23 cellular contexts compared by ENCODE assay signal in genomic region chr6:6176829-6177228, GRCh38.
"Had no signal": no experiment of that assay in that cellular context is flagged by ENCODE, and none has a peak within 500 bp of the region (broad histone marks: within the 10 kb centered on the region; RNA-seq: fewer than 3 reads in every experiment).

No MANE protein-coding gene starts in this region.

- H3K4me1 Mint-ChIP-seq: mesothelial cell of epicardium; naive B cell; natural killer cell; stimulated activated naive B cell treated with anti-CD40 and anti-IgM and Interleukin-4, amounts not matched to agents 10 μg/mL and 1 μg/mL and 100 μg/mL, for 72 hours had no signal

- H3K9me3 Mint-ChIP-seq: mesothelial cell of epicardium, natural killer cell, nephron progenitor cell, neural progenitor cell, type B pancreatic cell had no signal

- DNase-seq: hippocampal formation; kidney; left colon; left lung; lower lobe of right lung; mammary epithelial cell; mesendoderm; naive B cell; natural killer cell; nephron progenitor cell; ovary; retina; right cardiac atrium; stimulated activated CD4-positive, alpha-beta T cell treated with anti-CD3 and anti-CD28 coated beads, Interleukin-12 subunit alpha, Interleukin-12 subunit beta, amount 100 ng/mL, for 4 hours; stimulated activated CD4-positive, alpha-beta T cell treated with anti-CD3 and anti-CD28 coated beads, Interleukin-15, amount 100 ng/mL, for 24 hours; stimulated activated CD4-positive, alpha-beta T cell treated with anti-CD3 and anti-CD28 coated beads, Interleukin-2, amount 100 ng/mL, for 24 hours; stimulated activated CD4-positive, alpha-beta T cell treated with anti-CD3 and anti-CD28 coated beads, Interleukin-4, amount 100 ng/mL, for 1 hour; stimulated activated naive B cell treated with anti-CD40 and anti-IgM and Interleukin-4, amounts not matched to agents 10 μg/mL and 1 μg/mL and 100 μg/mL, for 72 hours; stimulated activated naive CD8-positive, alpha-beta T cell treated with anti-CD3 and anti-CD28 coated beads, Interleukin-15, Interleukin-2, amounts not matched to agents 100 U/mL and 50 U/mL, for 24 hours; uterus had no signal

- H3K36me3 Mint-ChIP-seq: mesothelial cell of epicardium; natural killer cell; neural progenitor cell; stimulated activated naive B cell treated with anti-CD40 and anti-IgM and Interleukin-4, amounts not matched to agents 10 μg/mL and 1 μg/mL and 100 μg/mL, for 72 hours; type B pancreatic cell had no signal

- H3K27ac Mint-ChIP-seq: mesothelial cell of epicardium; naive B cell; natural killer cell; nephron progenitor cell; neural progenitor cell; stimulated activated naive B cell treated with anti-CD40 and anti-IgM and Interleukin-4, amounts not matched to agents 10 μg/mL and 1 μg/mL and 100 μg/mL, for 72 hours; type B pancreatic cell had no signal

- H3K4me3 Mint-ChIP-seq: mesothelial cell of epicardium; naive B cell; natural killer cell; nephron progenitor cell; neural progenitor cell; stimulated activated naive B cell treated with anti-CD40 and anti-IgM and Interleukin-4, amounts not matched to agents 10 μg/mL and 1 μg/mL and 100 μg/mL, for 72 hours; type B pancreatic cell had no signal
